5 cellular contexts compared by ENCODE assay signal in the genomic region with DNA sequence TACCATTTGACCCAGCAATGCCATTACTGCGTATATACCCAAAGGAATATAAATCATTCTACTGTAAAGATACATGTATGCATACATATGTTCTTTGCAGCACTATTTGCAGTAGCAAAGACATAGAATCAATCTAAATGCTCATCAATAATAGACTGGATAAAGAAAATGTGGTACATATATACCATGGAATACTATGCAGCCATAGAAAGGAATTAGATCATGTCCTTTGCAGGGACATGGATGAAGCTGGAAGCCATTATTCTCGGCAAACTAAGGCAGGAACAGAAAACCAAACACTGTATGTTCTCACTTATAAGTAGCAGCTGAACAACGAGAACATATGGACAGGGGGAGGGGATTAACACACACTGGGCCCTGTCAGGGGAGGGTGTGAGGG. TPM values are rescaled to one million over a fixed set of nuclear protein-coding genes. Genes with fewer than 3 reads are reported as not detected.
DNase-seq lines count a peak whose midpoint lies in the region; ATAC-seq, FAIRE-seq and TF ChIP-seq lines count a peak whose summit lies in the region.
"Not testable (repeated sequence)": the region's sequence is repeated elsewhere in the genome, so short reads cannot be mapped to it uniquely, and the experiment has no call there.

No MANE protein-coding gene starts in this region.

- H4K20me1 ChIP-seq in K562 (replicated peaks; ENCODE audit: control insufficient read depth, insufficient read depth, low read length) = not testable (repeated sequence)

- BruUV-seq in K562 (replicated peaks; lab: Mats Ljungman, UMichigan) = not testable (repeated sequence)

- intact Hi-C loops in K562 (cut with micrococcal nuclease) = not testable (repeated sequence)

- not testable (repeated sequence) for H3K27ac ChIP-seq in HEK293 (ENCODE audit: extremely low read depth, low read depth, low read length); K562 (ENCODE audit: extremely low read depth, low read depth, low read length)

- POLR2A ChIA-PET in HEK293 (lab: Yijun Ruan, JAX) = not testable (repeated sequence)
- POLR2A ChIA-PET in K562 (lab: Yijun Ruan, JAX) = interaction anchor here (0.8 kb wide), 1 partner anchor 187 kb away, joined by 3 read pairs; no protein-coding TSS in a partner anchor

- in situ Hi-C loops in K562 (cut with MboI) = not testable (repeated sequence)

- H3K36me3 ChIP-seq in HEK293 (ENCODE audit: control insufficient read depth in 2 of 2, insufficient read depth in 1 of 2, low read length in 2 of 2); K562 (ENCODE audit: control insufficient read depth, insufficient read depth, low read length): not testable (repeated sequence)

- H2AFZ ChIP-seq in K562 (ENCODE audit: low read depth, low read length) = not testable (repeated sequence)

- not testable (repeated sequence) for H3K4me2 ChIP-seq in K562 (ENCODE audit: insufficient read depth, low read length)

- not testable (repeated sequence) for H3K9me1 ChIP-seq in K562 (ENCODE audit: control insufficient read depth, insufficient read depth, low read length)

- TF ChIP-seq RAD21 in K562 (CRISPR knock-in tag; conservative IDR thresholded peaks at IDR 0.05 in 1 of 2, IDR thresholded peaks at IDR 0.05 in 1 of 2) = not testable (repeated sequence)

- not testable (repeated sequence) for TF ChIP-seq EP300 in K562 (IDR thresholded peaks at IDR 0.05; ENCODE audit: low read length)

- 58% methylated on average over 3 of the region's 3 CpGs for WGBS in K562 (ENCODE audit: insufficient coverage, low coverage, missing lambda C conversion rate)

- TF ChIP-seq CTCF in HEK293 (tag by site-specific recombination; IDR thresholded peaks at IDR 0.05); K562 (IDR thresholded peaks at IDR 0.05 in 2 of 3, conservative IDR thresholded peaks at IDR 0.05 in 1 of 3; ENCODE audit: insufficient read depth in 2 of 3, low read depth in 1 of 3, low read length in 3 of 3): not testable (repeated sequence)

- not testable (repeated sequence) for H3K9me3 ChIP-seq in HEK293 (ENCODE audit: control insufficient read depth, insufficient read depth, low read depth, low read length); K562 (replicated peaks; ENCODE audit: control insufficient read depth, insufficient read depth, low read depth, low read length)

- not testable (repeated sequence) for ATAC-seq in K562

- not testable (repeated sequence) for H3K27me3 ChIP-seq in K562 (ENCODE audit: control insufficient read depth in 2 of 2, insufficient read depth in 2 of 2, low read length in 2 of 2)

- CTCF ChIA-PET in HEK293 (lab: Yijun Ruan, JAX); K562 (lab: Yijun Ruan, JAX; ENCODE audit: low intra/inter-chr PET ratio): not testable (repeated sequence)

- DNase-seq in D341Med (ENCODE audit: low spot score) = peak; percentile 39
- peak; percentile 24 to 54 for DNase-seq in NCI-H524 (lab: John Stamatoyannopoulos, UW)
- peak; percentile 89 for DNase-seq in NCI-H82 treated with DMSO at 0.1 percent for 48 hours (lab: John Stamatoyannopoulos, UW; ENCODE audit: unreplicated experiment)
- DNase-seq in K562 (ENCODE audit: extremely low read depth in 1 of 4, low spot score in 3 of 4) = not testable (repeated sequence)

- H3K79me2 ChIP-seq in K562 (ENCODE audit: control insufficient read depth, insufficient read depth, low read length) = not testable (repeated sequence)

- not testable (repeated sequence) for H3K9ac ChIP-seq in K562 (ENCODE audit: insufficient read depth in 1 of 2, low read depth in 2 of 2, low read length in 2 of 2)

- not testable (repeated sequence) for FAIRE-seq in K562 (lab: Jason Lieb, UNC)

- H3K4me1 ChIP-seq in HEK293 (ENCODE audit: control insufficient read depth, insufficient read depth, low read length) = not testable (repeated sequence)
- H3K4me1 ChIP-seq in K562 (replicated peaks in 1 of 2; ENCODE audit: control insufficient read depth in 2 of 2, insufficient read depth in 2 of 2, low read length in 2 of 2) = peaks cover 10 to 13% of the 10 kb centered on the region in 2 experiments; a peak in 3 of 5 replicates

- not testable (repeated sequence) for TF ChIP-seq POLR2A in K562 (conservative IDR thresholded peaks at IDR 0.05)

- H3K4me3 ChIP-seq in HEK293 (ENCODE audit: low read depth, low read length); K562: not testable (repeated sequence)

TF ChIP-seq in HEK293, 187 proteins besides CTCF, POLR2A, EP300 and RAD21:
- peak; percentile 61; the same call in 1 of the 2 replicates for TF ChIP-seq ZNF146 (tag by site-specific recombination; IDR thresholded peaks at IDR 0.05)

TF ChIP-seq in K562, 482 proteins besides CTCF, POLR2A, EP300 and RAD21:
- peak; percentile 52 for TF ChIP-seq ZNF146 (CRISPR knock-in tag; IDR thresholded peaks at IDR 0.05; ENCODE audit: unreplicated experiment)

RNA-seq across cellular contexts. Expression of a gene that starts 54.8 kb away (rescaled TPM):
- total RNA-seq in K562 (2011; cell fraction: chromatin; rRNA removed; ENCODE audit: low replicate concordance) = 8.3 and 8.9 TPM in 2 replicates
- 7.9 and 9.7 TPM in 2 replicates for total RNA-seq in K562 (2011; cell fraction: nucleolus; rRNA removed)
- total RNA-seq in K562 (2011; cell fraction: nucleoplasm; rRNA removed) = 5.2 and 5.6 TPM in 2 replicates
- total RNA-seq in K562 (2014; rRNA removed) (7.1 and 10.8 TPM in 2 replicates), K562 (2014; rRNA removed; fragmentation: Illumina TruSeq; extraction: Trizol) (10.7 and 11.1 TPM in 2 replicates), K562 (2015; rRNA removed; fragmentation: Illumina TruSeq; extraction: Trizol) (9.0 and 10.6 TPM in 2 replicates), K562 (2021) (10.3 and 11.4 TPM in 2 replicates)
- polyA plus RNA-seq in K562 (2011; rRNA removed) (8.3 and 9.7 TPM in 2 replicates), K562 (2014; fragmentation: Illumina TruSeq; extraction: Trizol) (8.3 and 9.8 TPM in 2 replicates), K562 (2014; fragmentation: Nextera tagmentation; extraction: Ambion mirVana) (10 to 100 TPM in 1 of 2 experiments, 1 to 10 TPM in 1; 9.2 to 13.4 TPM), K562 (2014; rRNA removed) (7.3 and 7.6 TPM in 2 replicates)
- 4.2 and 6.0 TPM in 2 replicates for polyA plus RNA-seq in K562 (2011; cell fraction: cytosol; rRNA removed)
- 5.6 and 6.1 TPM in 2 replicates for polyA plus RNA-seq in K562 (2011; cell fraction: nucleus; rRNA removed)
- polyA plus RNA-seq in K562 (2012) = 6.8 and 8.6 TPM in 2 replicates
- 12.3 and 15.3 TPM in 2 replicates for polyA minus RNA-seq in K562 (2011; rRNA and poly(A)+ RNA removed)
- polyA minus RNA-seq in K562 (2011; cell fraction: cytosol; rRNA and poly(A)+ RNA removed) = 4.3 and 6.1 TPM in 2 replicates
- polyA minus RNA-seq in K562 (2011; cell fraction: nucleus; rRNA and poly(A)+ RNA removed) = 10.9 and 11.2 TPM in 2 replicates
